Comparison of ENCODE assay signal across 10 cellular contexts in the genomic region with DNA sequence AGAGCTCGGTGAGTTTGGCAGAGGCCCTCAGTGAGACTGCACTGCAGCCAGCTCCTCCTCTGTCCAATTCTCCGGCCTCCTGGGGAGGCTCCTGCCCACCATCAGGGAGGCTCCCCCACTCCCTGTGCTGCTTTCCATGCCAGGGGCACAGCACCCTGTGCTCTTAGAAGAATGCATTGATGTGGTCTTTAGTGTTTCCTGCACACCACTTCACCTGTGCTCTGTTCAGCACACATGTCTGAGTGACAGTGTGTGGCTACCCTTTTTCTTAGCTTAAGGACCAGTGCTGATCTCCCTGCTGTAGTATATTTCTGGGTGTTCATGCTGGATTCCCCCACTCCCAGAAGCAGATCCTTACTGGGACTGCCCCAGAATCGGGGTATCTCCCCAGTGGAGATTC. TPM values are rescaled to one million over a fixed set of nuclear protein-coding genes. Genes with fewer than 3 reads are reported as not detected.
"Had no signal": no experiment of that assay in that cellular context is flagged by ENCODE, and none has a peak within 500 bp of the region (broad histone marks: within the 10 kb centered on the region; RNA-seq: fewer than 3 reads in every experiment).

No MANE protein-coding gene starts in this region.

- H2AFZ ChIP-seq: GM23338 had no signal

- ATAC-seq: GM23338, HCT116, HepG2 had no signal

- H3K27ac Mint-ChIP-seq: GM23338, H9, HFFc6 had no signal

- H3K4me3 Mint-ChIP-seq: GM23338, H9, HFFc6 had no signal

- H3K27ac ChIP-seq: HL-60 had no signal

- H3K4me1 Mint-ChIP-seq: GM23338, H9 had no signal

- H3K4me3 ChIP-seq: GM23338 had no signal

- DNase-seq: H9, HFFc6, IMR-90, KBM-7 had no signal

- H3K9me3 Mint-ChIP-seq: HFFc6 had no signal

- H3K4me2 ChIP-seq: GM23338 had no signal

RNA-seq across cellular contexts. Expression of gene PRR20G, which starts 36.2 kb away (rescaled TPM):
- total RNA-seq: GM23338, H1, HepG2, HFFc6, HT1080, IMR-90 had no signal
- polyA plus RNA-seq: HepG2, IMR-90 had no signal
